In genomic region chr16:67432491-67432890, GRCh38 we compare ENCODE assay signal across 1 cellular context.
A peak's percentile ranks its signal among the peaks of the same experiment; 100 is the strongest.
TF ChIP-seq lines count a peak whose summit lies in the region.

No MANE protein-coding gene starts in this region.

TF ChIP-seq in HepG2, 621 proteins besides CTCF, POLR2A, EP300 and RAD21 (continues in another document):
- TF ChIP-seq ZNF350 (CRISPR knock-in tag; IDR thresholded peaks at IDR 0.05; ENCODE audit: borderline replicate concordance, low read depth) (0 out of 2 replicates have a peak, but pooled peaks have one; percentile 23), ZFP91 (CRISPR knock-in tag; IDR thresholded peaks at IDR 0.05; ENCODE audit: borderline replicate concordance) (no peak), U2AF2 (IDR thresholded peaks at IDR 0.05; ENCODE audit: low read depth, low read length) (no peak), ZNF891 (CRISPR knock-in tag; IDR thresholded peaks at IDR 0.05) (0 out of 2 replicates have a peak, but pooled peaks have one; percentile 44), ZNF430 (CRISPR knock-in tag; IDR thresholded peaks at IDR 0.05) (no peak), SP4 (CRISPR knock-in tag; IDR thresholded peaks at IDR 0.05) (no peak), RFX3 (CRISPR knock-in tag; IDR thresholded peaks at IDR 0.05) (no peak), MYNN (CRISPR knock-in tag; IDR thresholded peaks at IDR 0.05; ENCODE audit: low read depth) (no peak), SIN3A (IDR thresholded peaks at IDR 0.05; ENCODE audit: borderline replicate concordance, low read depth, low read length) (no peak), ZSCAN22 (CRISPR knock-in tag; IDR thresholded peaks at IDR 0.05) (no peak), ZNF713 (CRISPR knock-in tag; IDR thresholded peaks at IDR 0.05) (no peak), ZNF256 (CRISPR knock-in tag; conservative IDR thresholded peaks at IDR 0.05) (no peak), ETV5 (CRISPR knock-in tag; IDR thresholded peaks at IDR 0.05; ENCODE audit: borderline replicate concordance) (0 out of 2 replicates have a peak, but pooled peaks have one; percentile 7), YEATS4 (CRISPR knock-in tag; IDR thresholded peaks at IDR 0.05; ENCODE audit: borderline replicate concordance) (no peak), HNF1B (CRISPR knock-in tag; IDR thresholded peaks at IDR 0.05) (0 out of 2 replicates have a peak, but pooled peaks have one; percentile 15), ZHX2 (IDR thresholded peaks at IDR 0.05; ENCODE audit: low read depth) (no peak), ZHX2 (CRISPR knock-in tag; IDR thresholded peaks at IDR 0.05; ENCODE audit: borderline replicate concordance) (no peak), GATAD2A (CRISPR knock-in tag; IDR thresholded peaks at IDR 0.05) (0 out of 2 replicates have a peak, but pooled peaks have one; percentile 2), ZBTB49 (CRISPR knock-in tag; IDR thresholded peaks at IDR 0.05; ENCODE audit: borderline replicate concordance) (no peak), ATF7 (IDR thresholded peaks at IDR 0.05) (no peak), ATF7 (CRISPR knock-in tag; IDR thresholded peaks at IDR 0.05) (no peak)
- TF ChIP-seq, protein P1, sequence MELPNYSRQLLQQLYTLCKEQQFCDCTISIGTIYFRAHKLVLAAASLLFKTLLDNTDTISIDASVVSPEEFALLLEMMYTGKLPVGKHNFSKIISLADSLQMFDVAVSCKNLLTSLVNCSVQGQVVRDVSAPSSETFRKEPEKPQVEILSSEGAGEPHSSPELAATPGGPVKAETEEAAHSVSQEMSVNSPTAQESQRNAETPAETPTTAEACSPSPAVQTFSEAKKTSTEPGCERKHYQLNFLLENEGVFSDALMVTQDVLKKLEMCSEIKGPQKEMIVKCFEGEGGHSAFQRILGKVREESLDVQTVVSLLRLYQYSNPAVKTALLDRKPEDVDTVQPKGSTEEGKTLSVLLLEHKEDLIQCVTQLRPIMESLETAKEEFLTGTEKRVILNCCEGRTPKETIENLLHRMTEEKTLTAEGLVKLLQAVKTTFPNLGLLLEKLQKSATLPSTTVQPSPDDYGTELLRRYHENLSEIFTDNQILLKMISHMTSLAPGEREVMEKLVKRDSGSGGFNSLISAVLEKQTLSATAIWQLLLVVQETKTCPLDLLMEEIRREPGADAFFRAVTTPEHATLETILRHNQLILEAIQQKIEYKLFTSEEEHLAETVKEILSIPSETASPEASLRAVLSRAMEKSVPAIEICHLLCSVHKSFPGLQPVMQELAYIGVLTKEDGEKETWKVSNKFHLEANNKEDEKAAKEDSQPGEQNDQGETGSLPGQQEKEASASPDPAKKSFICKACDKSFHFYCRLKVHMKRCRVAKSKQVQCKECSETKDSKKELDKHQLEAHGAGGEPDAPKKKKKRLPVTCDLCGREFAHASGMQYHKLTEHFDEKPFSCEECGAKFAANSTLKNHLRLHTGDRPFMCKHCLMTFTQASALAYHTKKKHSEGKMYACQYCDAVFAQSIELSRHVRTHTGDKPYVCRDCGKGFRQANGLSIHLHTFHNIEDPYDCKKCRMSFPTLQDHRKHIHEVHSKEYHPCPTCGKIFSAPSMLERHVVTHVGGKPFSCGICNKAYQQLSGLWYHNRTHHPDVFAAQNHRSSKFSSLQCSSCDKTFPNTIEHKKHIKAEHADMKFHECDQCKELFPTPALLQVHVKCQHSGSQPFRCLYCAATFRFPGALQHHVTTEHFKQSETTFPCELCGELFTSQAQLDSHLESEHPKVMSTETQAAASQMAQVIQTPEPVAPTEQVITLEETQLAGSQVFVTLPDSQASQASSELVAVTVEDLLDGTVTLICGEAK (IDR thresholded peaks at IDR 0.05) = no peak
- TF ChIP-seq, protein P1 (CRISPR knock-in tag; IDR thresholded peaks at IDR 0.05) = 0 out of 2 replicates have a peak, but pooled peaks have one; percentile 11
- TF ChIP-seq, protein P2, sequence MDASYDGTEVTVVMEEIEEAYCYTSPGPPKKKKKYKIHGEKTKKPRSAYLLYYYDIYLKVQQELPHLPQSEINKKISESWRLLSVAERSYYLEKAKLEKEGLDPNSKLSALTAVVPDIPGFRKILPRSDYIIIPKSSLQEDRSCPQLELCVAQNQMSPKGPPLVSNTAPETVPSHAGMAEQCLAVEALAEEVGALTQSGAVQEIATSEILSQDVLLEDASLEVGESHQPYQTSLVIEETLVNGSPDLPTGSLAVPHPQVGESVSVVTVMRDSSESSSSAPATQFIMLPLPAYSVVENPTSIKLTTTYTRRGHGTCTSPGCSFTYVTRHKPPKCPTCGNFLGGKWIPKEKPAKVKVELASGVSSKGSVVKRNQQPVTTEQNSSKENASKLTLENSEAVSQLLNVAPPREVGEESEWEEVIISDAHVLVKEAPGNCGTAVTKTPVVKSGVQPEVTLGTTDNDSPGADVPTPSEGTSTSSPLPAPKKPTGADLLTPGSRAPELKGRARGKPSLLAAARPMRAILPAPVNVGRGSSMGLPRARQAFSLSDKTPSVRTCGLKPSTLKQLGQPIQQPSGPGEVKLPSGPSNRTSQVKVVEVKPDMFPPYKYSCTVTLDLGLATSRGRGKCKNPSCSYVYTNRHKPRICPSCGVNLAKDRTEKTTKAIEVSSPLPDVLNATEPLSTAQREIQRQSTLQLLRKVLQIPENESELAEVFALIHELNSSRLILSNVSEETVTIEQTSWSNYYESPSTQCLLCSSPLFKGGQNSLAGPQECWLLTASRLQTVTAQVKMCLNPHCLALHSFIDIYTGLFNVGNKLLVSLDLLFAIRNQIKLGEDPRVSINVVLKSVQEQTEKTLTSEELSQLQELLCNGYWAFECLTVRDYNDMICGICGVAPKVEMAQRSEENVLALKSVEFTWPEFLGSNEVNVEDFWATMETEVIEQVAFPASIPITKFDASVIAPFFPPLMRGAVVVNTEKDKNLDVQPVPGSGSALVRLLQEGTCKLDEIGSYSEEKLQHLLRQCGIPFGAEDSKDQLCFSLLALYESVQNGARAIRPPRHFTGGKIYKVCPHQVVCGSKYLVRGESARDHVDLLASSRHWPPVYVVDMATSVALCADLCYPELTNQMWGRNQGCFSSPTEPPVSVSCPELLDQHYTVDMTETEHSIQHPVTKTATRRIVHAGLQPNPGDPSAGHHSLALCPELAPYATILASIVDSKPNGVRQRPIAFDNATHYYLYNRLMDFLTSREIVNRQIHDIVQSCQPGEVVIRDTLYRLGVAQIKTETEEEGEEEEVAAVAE (CRISPR knock-in tag; IDR thresholded peaks at IDR 0.05; ENCODE audit: borderline replicate concordance) = no peak
